ENCODE assay signal across 8 cellular contexts in the genomic region with DNA sequence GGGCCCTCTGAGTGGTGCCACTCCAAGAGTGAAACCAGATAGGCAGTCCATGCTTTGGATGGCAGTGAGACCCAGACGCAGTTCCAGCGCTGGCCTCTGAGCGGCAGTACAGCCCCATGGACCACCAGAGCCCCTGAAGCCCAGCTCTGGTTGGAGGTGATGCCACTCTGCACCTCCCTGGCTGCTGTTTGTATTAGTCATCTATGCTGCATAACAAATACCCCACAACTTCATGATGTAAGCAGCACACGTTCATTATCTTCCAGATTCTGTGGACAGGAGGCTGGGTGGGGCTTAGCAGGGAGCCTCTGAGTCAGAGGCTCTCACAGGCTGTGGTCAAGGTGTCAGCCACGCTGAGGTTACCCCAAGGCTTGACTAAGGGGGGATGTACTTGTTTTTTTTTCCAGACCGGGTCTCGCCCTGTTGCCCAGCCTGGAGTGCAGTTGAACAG. TPM values are rescaled to one million over a fixed set of nuclear protein-coding genes. Genes with fewer than 3 reads are reported as not detected.
DNase-seq lines count a peak whose midpoint lies in the region; ATAC-seq, FAIRE-seq and TF ChIP-seq lines count a peak whose summit lies in the region.

No MANE protein-coding gene starts in this region.

- ATAC-seq in GM18505 (IDR thresholded peaks at IDR 0.05; ENCODE audit: unreplicated experiment) (no peak), HG03460 (IDR thresholded peaks at IDR 0.05; ENCODE audit: unreplicated experiment) (no peak)

- TF ChIP-seq POLR2A in GM18505 (IDR thresholded peaks at IDR 0.05; ENCODE audit: borderline replicate concordance, extremely low read depth, insufficient read depth, insufficient read length), result no peak

- H3K36me3 ChIP-seq in SJSA1, result no peaks in the 10 kb centered on the region
- no peaks in the 10 kb centered on the region for H3K36me3 ChIP-seq in cardiac muscle cell
- H3K36me3 ChIP-seq in small intestine (ENCODE audit: control insufficient read depth in 2 of 2, insufficient read depth in 2 of 2, low read length in 2 of 2), result no peaks in the 10 kb centered on the region

- FAIRE-seq in small intestine (lab: Jason Lieb, UNC), result no peak

- 59 to 71% (median 63%) methylated on average over 7 of the region's 7 CpGs for WGBS in small intestine, 3 donors

- H3K9me3 ChIP-seq in SJSA1 (replicated peaks) (peaks cover 4% of the 10 kb centered on the region; the same call in 1 of the 2 replicates), cardiac muscle cell (ENCODE audit: low read depth) (no peaks in the 10 kb centered on the region), small intestine (ENCODE audit: control insufficient read depth, low read depth) (no peaks in the 10 kb centered on the region)

- H3K27ac ChIP-seq in SJSA1 (no peak overlapping the region), cardiac muscle cell (no peak overlapping the region), small intestine (ENCODE audit: low read depth in 1 of 2, low read length in 1 of 2) (no peak overlapping the region)

- TF ChIP-seq CTCF in cardiac muscle cell (IDR thresholded peaks at IDR 0.05; ENCODE audit: low read depth, low read length), result peak; percentile 77

- H3K4me1 ChIP-seq in SJSA1 (replicated peaks) (peaks cover 9% of the 10 kb centered on the region), cardiac muscle cell (ENCODE audit: low read depth) (peaks cover 22% of the 10 kb centered on the region), small intestine (ENCODE audit: control insufficient read depth in 2 of 2, insufficient read depth in 1 of 2, low read depth in 1 of 2, low read length in 1 of 2) (peaks cover 0 to 3% of the 10 kb centered on the region in 2 donors)

- H3K4me3 ChIP-seq in SJSA1, result no peak overlapping the region
- H3K4me3 ChIP-seq in cardiac muscle cell, result no peak overlapping the region
- H3K4me3 ChIP-seq in small intestine (ENCODE audit: low read depth in 1 of 2, low read length in 2 of 2), result no peak overlapping the region

- peak; percentile 66 for DNase-seq in COLO829 (ENCODE audit: low spot score)
- DNase-seq in HT1080 (ENCODE audit: low read depth), result peak; percentile 95
- peak; percentile 58 to 79 for DNase-seq in SJSA1 (ENCODE audit: low read depth in 1 of 2, low spot score in 2 of 2)
- DNase-seq in activated gamma-delta T cell treated with anti-CD3 and anti-CD28 coated beads, Interleukin-2, amount 50 U/mL, for 16 hours (ENCODE audit: low read depth), result peak; percentile 82
- peak; percentile 58 to 75 for DNase-seq in cardiac muscle cell (ENCODE audit: low read depth in 1 of 2, low spot score in 1 of 2)
- peak; percentile 49 for DNase-seq in small intestine

- no peaks in the 10 kb centered on the region for H3K27me3 ChIP-seq in SJSA1 (replicated peaks)
- H3K27me3 ChIP-seq in cardiac muscle cell, result no peaks in the 10 kb centered on the region
- H3K27me3 ChIP-seq in small intestine (ENCODE audit: control insufficient read depth in 2 of 2, insufficient read depth in 2 of 2, low read length in 2 of 2), result no peaks in the 10 kb centered on the region

RNA-seq across cellular contexts. Expression of a gene that starts 5.1 kb away (rescaled TPM):
- 135 and 140 TPM in 2 replicates for total RNA-seq in HT1080 (2014; rRNA removed; shearing (Covaris generic))
- 149 and 151 TPM in 2 replicates for polyA plus RNA-seq in HT1080 (2015; cell fraction: cytosol; rRNA removed)
- polyA plus RNA-seq in HT1080 (2015; cell fraction: nucleus; rRNA removed), result 44.7 and 55.2 TPM in 2 replicates
- 62.7 and 82.9 TPM in 2 replicates for total RNA-seq in SJSA1 (2014; rRNA removed; shearing (Covaris generic))
- 352 and 452 TPM in 2 replicates for total RNA-seq in cardiac muscle cell
- 518 and 664 TPM in 2 replicates for polyA plus RNA-seq in cardiac muscle cell
- polyA plus RNA-seq in small intestine, result 10 to 100 TPM; 13.0 to 43.0 (median 26.7) TPM

RNA-seq across cellular contexts. Expression of a gene that starts 9.8 kb away (rescaled TPM):
- 8.9 and 11.5 TPM in 2 replicates for total RNA-seq in HT1080 (2014; rRNA removed; shearing (Covaris generic))
- 20.6 and 21.7 TPM in 2 replicates for polyA plus RNA-seq in HT1080 (2015; cell fraction: cytosol; rRNA removed)
- 61.6 and 63.2 TPM in 2 replicates for polyA plus RNA-seq in HT1080 (2015; cell fraction: nucleus; rRNA removed)
- 0.69 and 5.8 TPM in 2 replicates for total RNA-seq in SJSA1 (2014; rRNA removed; shearing (Covaris generic))
- 48.7 and 51.5 TPM in 2 replicates for total RNA-seq in cardiac muscle cell
- polyA plus RNA-seq in cardiac muscle cell, result 49.5 and 50.0 TPM in 2 replicates
- 100 to 1,000 TPM in 2 of 3 donors, 10 to 100 TPM in 1; 46.7 to 154 (median 101) TPM for polyA plus RNA-seq in small intestine

RNA-seq across cellular contexts. Expression of a gene that starts 10.1 kb away (rescaled TPM):
- 53.3 and 67.0 TPM in 2 replicates for total RNA-seq in HT1080 (2014; rRNA removed; shearing (Covaris generic))
- polyA plus RNA-seq in HT1080 (2015; cell fraction: cytosol; rRNA removed), result 41.1 and 47.6 TPM in 2 replicates
- 50.1 and 58.8 TPM in 2 replicates for polyA plus RNA-seq in HT1080 (2015; cell fraction: nucleus; rRNA removed)
- total RNA-seq in SJSA1 (2014; rRNA removed; shearing (Covaris generic)), result 34.9 and 39.7 TPM in 2 replicates
- 135 and 167 TPM in 2 replicates for total RNA-seq in cardiac muscle cell
- polyA plus RNA-seq in cardiac muscle cell (113 and 142 TPM in 2 replicates), small intestine (10 to 100 TPM; 48.1 to 66.5 (median 63.2) TPM)

RNA-seq across cellular contexts. Expression of a gene that starts 21.6 kb away (rescaled TPM):
- total RNA-seq in HT1080 (2014; rRNA removed; shearing (Covaris generic)), result 206 and 251 TPM in 2 replicates
- polyA plus RNA-seq in HT1080 (2015; cell fraction: cytosol; rRNA removed), result 158 and 192 TPM in 2 replicates
- 142 and 155 TPM in 2 replicates for polyA plus RNA-seq in HT1080 (2015; cell fraction: nucleus; rRNA removed)
- total RNA-seq in SJSA1 (2014; rRNA removed; shearing (Covaris generic)), result 150 and 154 TPM in 2 replicates
- 242 and 350 TPM in 2 replicates for total RNA-seq in cardiac muscle cell
- 234 and 290 TPM in 2 replicates for polyA plus RNA-seq in cardiac muscle cell
- polyA plus RNA-seq in small intestine, result 100 to 1,000 TPM in 1 of 3 donors, 10 to 100 TPM in 2; 85.4 to 112 (median 98.9) TPM

RNA-seq across cellular contexts. Expression of a gene that starts 33.5 kb away (rescaled TPM):
- 21.3 and 27.9 TPM in 2 replicates for total RNA-seq in HT1080 (2014; rRNA removed; shearing (Covaris generic))
- polyA plus RNA-seq in HT1080 (2015; cell fraction: cytosol; rRNA removed), result 14.5 and 15.3 TPM in 2 replicates
- polyA plus RNA-seq in HT1080 (2015; cell fraction: nucleus; rRNA removed), result 25.2 and 31.1 TPM in 2 replicates
- 21.1 and 23.6 TPM in 2 replicates for total RNA-seq in SJSA1 (2014; rRNA removed; shearing (Covaris generic))
- 61.8 and 77.1 TPM in 2 replicates for total RNA-seq in cardiac muscle cell
- polyA plus RNA-seq in cardiac muscle cell (55.3 TPM in 2 replicates), small intestine (10 to 100 TPM; 25.4 to 37.6 (median 36.7) TPM)
